Comparison of ENCODE assay signal across 19 cellular contexts in genomic region chr6:133632206-133632605, GRCh38.
A peak's percentile ranks its signal among the peaks of the same experiment; 100 is the strongest.
DNase-seq lines count a peak whose midpoint lies in the region; ATAC-seq and TF ChIP-seq lines count a peak whose summit lies in the region.
"Had no signal": no experiment of that assay in that cellular context is flagged by ENCODE, and none has a peak within 500 bp of the region (broad histone marks: within the 10 kb centered on the region; RNA-seq: fewer than 3 reads in every experiment).

No MANE protein-coding gene starts in this region.

- H3K4me1 ChIP-seq in ACC112 (ENCODE audit: control insufficient read depth, insufficient read depth, low read length, unreplicated experiment): peaks cover 30% of the 10 kb centered on the region
- H3K4me1 ChIP-seq: parathyroid adenoma, upper lobe of right lung had no signal

- peak; percentile 38 for DNase-seq in HFFc6
- DNase-seq in brain microvascular endothelial cell: peak; percentile 62
- DNase-seq in iris pigment epithelial cell (ENCODE audit: low read depth): peak; percentile 85
- no peak for DNase-seq in activated CD8-positive, alpha-beta memory T cell treated with anti-CD3 and anti-CD28 coated beads, Interleukin-2, amount 10 ng/mL, durations not matched to agents 7 days and 5 days
- DNase-seq in globus pallidus (ENCODE audit: low spot score): no peak
- no peak for DNase-seq in COLO668 (lab: John Stamatoyannopoulos, UW; ENCODE audit: unreplicated experiment)
- DNase-seq in cerebellar nuclear complex (lab: John Stamatoyannopoulos, UW): no peak
- DNase-seq: activated CD4-positive, alpha-beta T cell treated with anti-CD3 and anti-CD28 coated beads, Interleukin-2, amount 50 U/mL, for 48 hours; activated T-cell treated with anti-CD3 and anti-CD28 coated beads, Interleukin-2, amount 50 U/mL, for 72 hours; COR-L47; Karpas-422; NCI-H1436; SK-N-SH; stimulated activated naive CD4-positive, alpha-beta T cell; upper lobe of right lung had no signal

- H3K36me3 Mint-ChIP-seq in HFFc6 (ENCODE audit: low read depth): no peaks in the 10 kb centered on the region
- H3K36me3 Mint-ChIP-seq in activated CD8-positive, alpha-beta memory T cell treated with anti-CD3 and anti-CD28 coated beads, Interleukin-2, amount 10 ng/mL, durations not matched to agents 7 days and 5 days: no peaks in the 10 kb centered on the region

- H3K27me3 ChIP-seq in ACC112 (ENCODE audit: insufficient read depth, low read length) (no peaks in the 10 kb centered on the region), brain microvascular endothelial cell (replicated peaks) (no peaks in the 10 kb centered on the region)
- H3K27me3 ChIP-seq: upper lobe of right lung had no signal

- H3K36me3 ChIP-seq in ACC112 (ENCODE audit: insufficient read depth, low read length): no peaks in the 10 kb centered on the region
- no peaks in the 10 kb centered on the region for H3K36me3 ChIP-seq in brain microvascular endothelial cell (replicated peaks)
- H3K36me3 ChIP-seq: upper lobe of right lung had no signal

- H2AFZ ChIP-seq in ACC112 (ENCODE audit: low read length, unreplicated experiment): peak overlapping the region; percentile 55
- H2AFZ ChIP-seq: parathyroid adenoma had no signal

- no peaks in the 10 kb centered on the region for H3K79me2 ChIP-seq in ACC112 (ENCODE audit: control insufficient read depth, insufficient read depth, low read length, unreplicated experiment)
- H3K79me2 ChIP-seq: parathyroid adenoma had no signal

- CTCF ChIA-PET in activated CD8-positive, alpha-beta memory T cell treated with anti-CD3 and anti-CD28 coated beads, Interleukin-2, amount 10 ng/mL, durations not matched to agents 7 days and 5 days (lab: Charles Lee): no interaction called here

- peak overlapping the region; percentile 25 for H3K4me3 ChIP-seq in ACC112 (ENCODE audit: low read depth, low read length)
- H3K4me3 ChIP-seq in brain microvascular endothelial cell (ENCODE audit: low read depth, low read length): no peak overlapping the region
- H3K4me3 ChIP-seq: coronary artery, upper lobe of right lung had no signal

- no peak for ATAC-seq in activated CD8-positive, alpha-beta memory T cell treated with anti-CD3 and anti-CD28 coated beads, Interleukin-2, amount 10 ng/mL, durations not matched to agents 7 days and 5 days
- ATAC-seq: activated T-cell treated with anti-CD3 and anti-CD28 coated beads, Interleukin-2, amount 50 U/mL, for 72 hours had no signal

- no peaks in the 10 kb centered on the region for H3K9me3 Mint-ChIP-seq in HFFc6
- no peaks in the 10 kb centered on the region for H3K9me3 Mint-ChIP-seq in activated CD8-positive, alpha-beta memory T cell treated with anti-CD3 and anti-CD28 coated beads, Interleukin-2, amount 10 ng/mL, durations not matched to agents 7 days and 5 days (ENCODE audit: low read depth)
- H3K9me3 Mint-ChIP-seq: activated T-cell treated with anti-CD3 and anti-CD28 coated beads, Interleukin-2, amount 50 U/mL, for 72 hours had no signal

- TF ChIP-seq CTCF in HFFc6 (IDR thresholded peaks at IDR 0.05) (no peak), brain microvascular endothelial cell (IDR thresholded peaks at IDR 0.05; ENCODE audit: low read depth, low read length, missing control alignments) (no peak)

- H3K4me1 Mint-ChIP-seq in HFFc6 (ENCODE audit: low read depth): peaks cover 17% of the 10 kb centered on the region
- H3K4me1 Mint-ChIP-seq in activated CD8-positive, alpha-beta memory T cell treated with anti-CD3 and anti-CD28 coated beads, Interleukin-2, amount 10 ng/mL, durations not matched to agents 7 days and 5 days: no peaks in the 10 kb centered on the region

- H3K27me3 Mint-ChIP-seq in HFFc6 (ENCODE audit: insufficient read depth): no peaks in the 10 kb centered on the region
- H3K27me3 Mint-ChIP-seq in activated CD8-positive, alpha-beta memory T cell treated with anti-CD3 and anti-CD28 coated beads, Interleukin-2, amount 10 ng/mL, durations not matched to agents 7 days and 5 days: no peaks in the 10 kb centered on the region

- H3K27ac ChIP-seq in ACC112 (ENCODE audit: low read depth, low read length) (peak overlapping the region; percentile 84), brain microvascular endothelial cell (peak overlapping the region; percentile 19)
- H3K27ac ChIP-seq: coronary artery, epithelial cell of prostate, parathyroid adenoma, upper lobe of right lung had no signal

- in situ Hi-C loops in brain microvascular endothelial cell (cut with HindIII; ENCODE audit: low pct_ligation_motif_present, low sequenced_read_pairs): no loop called here

- H3K4me3 Mint-ChIP-seq in HFFc6: no peak overlapping the region
- no peak overlapping the region for H3K4me3 Mint-ChIP-seq in activated CD8-positive, alpha-beta memory T cell treated with anti-CD3 and anti-CD28 coated beads, Interleukin-2, amount 10 ng/mL, durations not matched to agents 7 days and 5 days
- H3K4me3 Mint-ChIP-seq: activated T-cell treated with anti-CD3 and anti-CD28 coated beads, Interleukin-2, amount 50 U/mL, for 72 hours had no signal

- no peak overlapping the region for H3K27ac Mint-ChIP-seq in HFFc6
- H3K27ac Mint-ChIP-seq in activated CD8-positive, alpha-beta memory T cell treated with anti-CD3 and anti-CD28 coated beads, Interleukin-2, amount 10 ng/mL, durations not matched to agents 7 days and 5 days: no peak overlapping the region
- H3K27ac Mint-ChIP-seq: activated T-cell treated with anti-CD3 and anti-CD28 coated beads, Interleukin-2, amount 50 U/mL, for 72 hours had no signal

Comparison
In these comparisons a context has a peak if more than half of its experiments do, and no peak if none do; other contexts are left out.
1. DNase-seq: peak in HFFc6 (single experiment), brain microvascular endothelial cell (single experiment) and iris pigment epithelial cell (single experiment); none in activated CD8-positive, alpha-beta memory T cell treated with anti-CD3 and anti-CD28 coated beads, Interleukin-2, amount 10 ng/mL, durations not matched to agents 7 days and 5 days (single experiment), globus pallidus (single experiment), COLO668 (single experiment) and cerebellar nuclear complex (0 of 2).